8 cellular contexts compared by ENCODE assay signal in genomic region chr17:40340880-40341807, GRCh38. TPM values are rescaled to one million over a fixed set of nuclear protein-coding genes. Genes with fewer than 3 reads are reported as not detected.
DNase-seq lines count a peak whose midpoint lies in the region; ATAC-seq and TF ChIP-seq lines count a peak whose summit lies in the region.

No MANE protein-coding gene starts in this region.

- TF ChIP-seq CTCF in AG09309 (IDR thresholded peaks at IDR 0.05; ENCODE audit: control insufficient read depth, insufficient read depth, low read depth, low read length, missing control alignments) (no peak), thoracic aorta (IDR thresholded peaks at IDR 0.05) (no peak)

- H3K27ac ChIP-seq in thoracic aorta = peak overlapping the region; percentile 91 to 92

- peak; percentile 28 for TF ChIP-seq POLR2A in GM19193 (IDR thresholded peaks at IDR 0.05; ENCODE audit: extremely low read depth, insufficient read depth, insufficient read length)

- peaks cover 19 to 55% of the 10 kb centered on the region in 2 donors for H3K4me1 ChIP-seq in thoracic aorta (ENCODE audit: control insufficient read depth in 1 of 2, low read depth in 2 of 2)

- no peak for DNase-seq in AG09309 (ENCODE audit: low read depth)
- peak; percentile 80 for DNase-seq in RPMI7951 (ENCODE audit: low read depth)
- peak; percentile 85 for DNase-seq in activated naive CD4-positive, alpha-beta T cell treated with Interleukin-2 at 50 U/mL for 16 hours
- peak; percentile 86 for DNase-seq in germinal center (ENCODE audit: low spot score)
- peak; percentile 68 for DNase-seq in occipital lobe (lab: John Stamatoyannopoulos, UW)
- peak; percentile 79 for DNase-seq in thoracic aorta (ENCODE audit: low spot score)

- no peaks in the 10 kb centered on the region for H3K27me3 ChIP-seq in thoracic aorta (replicated peaks; ENCODE audit: insufficient read depth)

- H3K4me3 ChIP-seq in AG09309 (ENCODE audit: control insufficient read depth, low read depth, low read length) (peak overlapping the region; percentile 52), thoracic aorta (peak overlapping the region; percentile 94)

- no peaks in the 10 kb centered on the region for H3K9me3 ChIP-seq in thoracic aorta

- peak; percentile 61 for ATAC-seq in HG03521 (IDR thresholded peaks at IDR 0.05; ENCODE audit: unreplicated experiment)
- ATAC-seq in thoracic aorta (ENCODE audit: insufficient number of reproducible peaks, low FRiP score, low read depth) = peak; percentile 32

- H3K36me3 ChIP-seq in thoracic aorta = no peaks in the 10 kb centered on the region

RNA-seq across cellular contexts. Expression of gene GJD3, which starts 23.4 kb away (rescaled TPM):
- not detected in 2 replicates for total RNA-seq in RPMI7951 (2014; rRNA removed; shearing (Covaris generic))
- 0.31 TPM for total RNA-seq in occipital lobe
- 1 to 10 TPM in 1 of 2 donors, not detected in 1; 1.5 TPM for total RNA-seq in thoracic aorta

RNA-seq across cellular contexts. Expression of gene RARA, which starts 32.2 kb away (rescaled TPM):
- total RNA-seq in RPMI7951 (2014; rRNA removed; shearing (Covaris generic)) = 10.2 and 13.3 TPM in 2 replicates
- total RNA-seq in occipital lobe (7.2 TPM), thoracic aorta (10 to 100 TPM; 46.8 to 73.4 TPM)

RNA-seq across cellular contexts. Expression of gene CDC6, which starts 53.5 kb away (rescaled TPM):
- total RNA-seq in RPMI7951 (2014; rRNA removed; shearing (Covaris generic)) = 38.9 and 41.2 TPM in 2 replicates
- total RNA-seq in occipital lobe = 1.6 TPM
- 1 to 10 TPM in 1 of 2 donors, under 1 TPM in 1; 0.71 to 6.8 TPM for total RNA-seq in thoracic aorta
